9 cellular contexts compared by ENCODE assay signal in genomic region chr22:24466831-24467249, GRCh38. TPM values are rescaled to one million over a fixed set of nuclear protein-coding genes. Genes with fewer than 3 reads are reported as not detected.
DNase-seq lines count a peak whose midpoint lies in the region; ATAC-seq and TF ChIP-seq lines count a peak whose summit lies in the region.
"Had no signal": no experiment of that assay in that cellular context is flagged by ENCODE, and none has a peak within 500 bp of the region (broad histone marks: within the 10 kb centered on the region; RNA-seq: fewer than 3 reads in every experiment).

No MANE protein-coding gene starts in this region.

- H3K9me3 Mint-ChIP-seq in endothelial cell (ENCODE audit: unreplicated experiment), result no peaks in the 10 kb centered on the region
- no peaks in the 10 kb centered on the region for H3K9me3 Mint-ChIP-seq in nephron

- TF ChIP-seq CTCF in endothelial cell (IDR thresholded peaks at IDR 0.05; ENCODE audit: unreplicated experiment) (no peak), nephron (IDR thresholded peaks at IDR 0.05; ENCODE audit: unreplicated experiment in 3 of 3) (no peak)

- H3K4me3 Mint-ChIP-seq in endothelial cell (ENCODE audit: unreplicated experiment), result no peak overlapping the region
- H3K4me3 Mint-ChIP-seq in nephron, result peak overlapping the region in 2 of 3 experiments; percentile 15 to 18

- H3K27ac Mint-ChIP-seq in endothelial cell (ENCODE audit: unreplicated experiment), result peak overlapping the region; percentile 15
- peak overlapping the region; percentile 86 to 97 (median 94) for H3K27ac Mint-ChIP-seq in nephron

- no peak for ATAC-seq in HG02852 (IDR thresholded peaks at IDR 0.05; ENCODE audit: unreplicated experiment)
- ATAC-seq in GM18907 (IDR thresholded peaks at IDR 0.05; ENCODE audit: unreplicated experiment), result no peak

- H3K36me3 Mint-ChIP-seq in endothelial cell (ENCODE audit: low read depth, unreplicated experiment) (no peaks in the 10 kb centered on the region), nephron (ENCODE audit: low read depth) (no peaks in the 10 kb centered on the region)

- H3K4me1 Mint-ChIP-seq in endothelial cell (ENCODE audit: unreplicated experiment), result peaks cover 14% of the 10 kb centered on the region
- H3K4me1 Mint-ChIP-seq in nephron, result peaks cover 32% of the 10 kb centered on the region

- H3K27me3 Mint-ChIP-seq in endothelial cell (ENCODE audit: unreplicated experiment), result peaks cover 2% of the 10 kb centered on the region
- H3K27me3 Mint-ChIP-seq in nephron (ENCODE audit: low read depth), result no peaks in the 10 kb centered on the region

- DNase-seq in CD1c-positive myeloid dendritic cell (ENCODE audit: extremely low spot score) (peak; percentile 64), NCI-H69 (lab: John Stamatoyannopoulos, UW) (peak; percentile 66), endothelial cell (ENCODE audit: low spot score) (no peak), iPS-NIHi7 (ENCODE audit: extremely low spot score) (no peak), germinal center (ENCODE audit: low spot score) (no peak)
- DNase-seq: stimulated activated naive CD4-positive, alpha-beta T cell had no signal

RNA-seq across cellular contexts. Expression of gene UPB1, which starts 28.3 kb away (rescaled TPM):
- 0.13 TPM for total RNA-seq in endothelial cell (ENCODE audit: unreplicated experiment)

RNA-seq across cellular contexts. Expression of gene ADORA2A, which starts 39.4 kb away (rescaled TPM):
- total RNA-seq in endothelial cell (ENCODE audit: unreplicated experiment), result 18.5 TPM

Comparison
In these comparisons a context has a peak if more than half of its experiments do, and no peak if none do; other contexts are left out.
1. DNase-seq: peak in CD1c-positive myeloid dendritic cell (single experiment) and NCI-H69 (single experiment); none in endothelial cell (single experiment), iPS-NIHi7 (single experiment) and germinal center (single experiment).